Comparison of ENCODE assay signal across 8 cellular contexts in genomic region chr21:44353200-44353970, GRCh38. TPM values are rescaled to one million over a fixed set of nuclear protein-coding genes. Genes with fewer than 3 reads are reported as not detected.
DNase-seq lines count a peak whose midpoint lies in the region; ATAC-seq and TF ChIP-seq lines count a peak whose summit lies in the region.

TRPM2 (plus strand) TSS chr21:44353621; CDS start chr21:44353701, 80 bp downstream.

- no peak within 1 kb of the TSS for H3K27ac ChIP-seq in CD8-positive, alpha-beta memory T cell (ENCODE audit: low read depth, low read length)
- H3K27ac ChIP-seq in upper lobe of right lung, result peak within 1 kb of the TSS; percentile 79

- no peaks in the 10 kb centered on the region for H3K36me3 Mint-ChIP-seq in CD8-positive, alpha-beta memory T cell

- no peaks in the 10 kb centered on the region for H3K36me3 ChIP-seq in CD8-positive, alpha-beta memory T cell (ENCODE audit: insufficient read depth, low read length)
- no peaks in the 10 kb centered on the region for H3K36me3 ChIP-seq in upper lobe of right lung

- H3K27me3 Mint-ChIP-seq in CD8-positive, alpha-beta memory T cell, result peaks cover 8 to 11% of the 10 kb centered on the region in 2 donors

- CTCF ChIA-PET in CD8-positive, alpha-beta memory T cell (lab: Charles Lee), result interaction anchor here (0.8 kb wide), 1 partner anchor 12 kb away, joined by 3 read pairs; no protein-coding TSS in a partner anchor

- H3K4me3 Mint-ChIP-seq in CD8-positive, alpha-beta memory T cell, result peak within 1 kb of the TSS; percentile 20 to 87 (median 84)

- H3K4me1 Mint-ChIP-seq in CD8-positive, alpha-beta memory T cell, result peaks cover 33 to 40% (median 35%) of the 10 kb centered on the region in 3 donors

- peak in 1 of 5 donors; percentile 48 for DNase-seq in CD8-positive, alpha-beta memory T cell
- peak; percentile 14 for DNase-seq in activated T-cell treated with anti-CD3 and anti-CD28 coated beads for 4 hours
- DNase-seq in inferior parietal cortex (ENCODE audit: extremely low spot score), result peak; percentile 40
- peak; percentile 84 for DNase-seq in upper lobe of right lung
- no peak for DNase-seq in erythroblast (lab: John Stamatoyannopoulos, UW)

- no peak for TF ChIP-seq POLR2A in erythroblast (IDR thresholded peaks at IDR 0.05; ENCODE audit: low read length)

- peaks cover 4% of the 10 kb centered on the region for H3K27me3 ChIP-seq in CD8-positive, alpha-beta memory T cell (ENCODE audit: insufficient read depth, low read length, poor library complexity, severe bottlenecking)
- peaks cover 28% of the 10 kb centered on the region for H3K27me3 ChIP-seq in upper lobe of right lung

- ATAC-seq in HG02840 (IDR thresholded peaks at IDR 0.05; ENCODE audit: low FRiP score, unreplicated experiment) (peak; percentile 46), upper lobe of right lung (peak; percentile 71), GM21515 (IDR thresholded peaks at IDR 0.05; ENCODE audit: unreplicated experiment) (no peak), HG02885 (IDR thresholded peaks at IDR 0.05; ENCODE audit: poor library complexity, unreplicated experiment) (no peak)

- TF ChIP-seq CTCF in upper lobe of right lung (IDR thresholded peaks at IDR 0.05), result no peak

- peaks cover 36% of the 10 kb centered on the region for H3K4me1 ChIP-seq in CD8-positive, alpha-beta memory T cell (ENCODE audit: insufficient read depth, low read length)
- peaks cover 17% of the 10 kb centered on the region for H3K4me1 ChIP-seq in upper lobe of right lung

- peak within 1 kb of the TSS; percentile 55 for H3K4me3 ChIP-seq in CD8-positive, alpha-beta memory T cell (ENCODE audit: low read length)
- peak within 1 kb of the TSS; percentile 41 for H3K4me3 ChIP-seq in upper lobe of right lung

- H3K9me3 ChIP-seq in CD8-positive, alpha-beta memory T cell (ENCODE audit: low read length), result no peaks in the 10 kb centered on the region
- no peaks in the 10 kb centered on the region for H3K9me3 ChIP-seq in upper lobe of right lung

- H3K27ac Mint-ChIP-seq in CD8-positive, alpha-beta memory T cell, result peak within 1 kb of the TSS in 7 of 8 donors; percentile 21 to 83 (median 64)

- intact Hi-C loops in upper lobe of right lung (cut with DNase I), result no loop called here

- POLR2A ChIA-PET in CD8-positive, alpha-beta memory T cell (lab: Charles Lee), result interaction anchor here (1.1 kb wide), 1 partner anchor 15 kb away, joined by 4 read pairs; the partner anchor contains the start of gene CFAP410

- no peaks in the 10 kb centered on the region for H3K9me3 Mint-ChIP-seq in CD8-positive, alpha-beta memory T cell

RNA-seq across cellular contexts. Expression of gene TRPM2, which starts in this region (rescaled TPM):
- 1 to 10 TPM; 1.9 to 2.6 TPM for total RNA-seq in CD8-positive, alpha-beta memory T cell
- 2.4 TPM for polyA plus RNA-seq in CD8-positive, alpha-beta memory T cell
- total RNA-seq in upper lobe of right lung, result 10.0 TPM

Comparison
In these comparisons a context has a peak if more than half of its experiments do, and no peak if none do; other contexts are left out.
1. DNase-seq: peak in activated T-cell treated with anti-CD3 and anti-CD28 coated beads for 4 hours (single experiment), inferior parietal cortex (single experiment) and upper lobe of right lung (single experiment); none in erythroblast (0 of 2).
2. ATAC-seq: peak in HG02840 (single experiment) and upper lobe of right lung (single experiment); none in GM21515 (single experiment) and HG02885 (single experiment).